In the genomic region with DNA sequence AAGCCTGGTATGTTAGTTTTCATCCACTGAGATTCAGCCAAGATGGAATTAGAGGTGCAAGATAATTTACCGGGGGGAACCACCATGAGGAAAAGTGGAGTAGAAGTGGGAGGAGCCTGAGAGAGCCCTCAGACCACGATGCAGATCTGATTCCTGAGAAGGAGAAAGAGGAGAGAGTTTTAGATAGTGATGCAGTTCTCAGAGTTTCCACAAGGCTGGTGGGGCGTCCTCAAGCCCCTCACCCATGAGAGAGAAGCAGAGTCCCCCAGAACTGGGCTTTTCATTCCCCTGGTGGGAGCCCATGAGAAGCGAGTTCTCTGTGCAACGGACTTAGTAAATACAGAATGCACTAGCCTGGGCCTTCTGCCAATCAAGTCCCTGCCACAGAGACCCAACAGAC, we compare ENCODE assay signal across 1 cellular context.
TF ChIP-seq lines count a peak whose summit lies in the region.

No MANE protein-coding gene starts in this region.

TF ChIP-seq in WTC11, 78 proteins besides CTCF, POLR2A, EP300 and RAD21 (continued from another document):
- TF ChIP-seq, protein P1, sequence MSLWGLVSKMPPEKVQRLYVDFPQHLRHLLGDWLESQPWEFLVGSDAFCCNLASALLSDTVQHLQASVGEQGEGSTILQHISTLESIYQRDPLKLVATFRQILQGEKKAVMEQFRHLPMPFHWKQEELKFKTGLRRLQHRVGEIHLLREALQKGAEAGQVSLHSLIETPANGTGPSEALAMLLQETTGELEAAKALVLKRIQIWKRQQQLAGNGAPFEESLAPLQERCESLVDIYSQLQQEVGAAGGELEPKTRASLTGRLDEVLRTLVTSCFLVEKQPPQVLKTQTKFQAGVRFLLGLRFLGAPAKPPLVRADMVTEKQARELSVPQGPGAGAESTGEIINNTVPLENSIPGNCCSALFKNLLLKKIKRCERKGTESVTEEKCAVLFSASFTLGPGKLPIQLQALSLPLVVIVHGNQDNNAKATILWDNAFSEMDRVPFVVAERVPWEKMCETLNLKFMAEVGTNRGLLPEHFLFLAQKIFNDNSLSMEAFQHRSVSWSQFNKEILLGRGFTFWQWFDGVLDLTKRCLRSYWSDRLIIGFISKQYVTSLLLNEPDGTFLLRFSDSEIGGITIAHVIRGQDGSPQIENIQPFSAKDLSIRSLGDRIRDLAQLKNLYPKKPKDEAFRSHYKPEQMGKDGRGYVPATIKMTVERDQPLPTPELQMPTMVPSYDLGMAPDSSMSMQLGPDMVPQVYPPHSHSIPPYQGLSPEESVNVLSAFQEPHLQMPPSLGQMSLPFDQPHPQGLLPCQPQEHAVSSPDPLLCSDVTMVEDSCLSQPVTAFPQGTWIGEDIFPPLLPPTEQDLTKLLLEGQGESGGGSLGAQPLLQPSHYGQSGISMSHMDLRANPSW (CRISPR knock-in tag; conservative IDR thresholded peaks at IDR 0.05; ENCODE audit: low read depth): no peak
- TF ChIP-seq, protein P2, sequence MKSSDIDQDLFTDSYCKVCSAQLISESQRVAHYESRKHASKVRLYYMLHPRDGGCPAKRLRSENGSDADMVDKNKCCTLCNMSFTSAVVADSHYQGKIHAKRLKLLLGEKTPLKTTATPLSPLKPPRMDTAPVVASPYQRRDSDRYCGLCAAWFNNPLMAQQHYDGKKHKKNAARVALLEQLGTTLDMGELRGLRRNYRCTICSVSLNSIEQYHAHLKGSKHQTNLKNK (CRISPR knock-in tag; IDR thresholded peaks at IDR 0.05): no peak
